Comparison of ENCODE assay signal across 11 cellular contexts in the genomic region with DNA sequence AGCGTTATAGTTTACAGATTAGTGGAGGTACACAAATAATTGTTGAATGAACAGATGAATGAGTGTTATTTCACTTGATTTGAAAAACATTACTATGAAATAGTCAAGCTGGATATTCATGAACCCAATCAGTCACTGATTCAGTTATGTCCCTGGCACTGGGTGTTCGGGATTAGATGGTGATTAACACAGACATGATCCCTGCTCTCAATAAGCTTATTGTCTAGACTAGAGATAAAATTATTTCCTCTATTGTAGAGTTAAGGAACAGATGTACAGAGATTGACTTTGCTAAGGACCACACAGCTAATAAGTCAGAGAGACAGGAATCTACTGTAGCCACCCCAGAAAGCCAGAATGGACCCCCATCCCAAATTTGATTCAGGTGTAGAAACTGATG. TPM values are rescaled to one million over a fixed set of nuclear protein-coding genes. Genes with fewer than 3 reads are reported as not detected.
DNase-seq lines count a peak whose midpoint lies in the region; ATAC-seq, FAIRE-seq and TF ChIP-seq lines count a peak whose summit lies in the region.
"Had no signal": no experiment of that assay in that cellular context is flagged by ENCODE, and none has a peak within 500 bp of the region (broad histone marks: within the 10 kb centered on the region; RNA-seq: fewer than 3 reads in every experiment).

No MANE protein-coding gene starts in this region.

- H3K36me3 Mint-ChIP-seq in H9 (ENCODE audit: insufficient read depth in 1 of 3, low read depth in 3 of 3) (no peaks in the 10 kb centered on the region), astrocyte (ENCODE audit: low read depth, unreplicated experiment) (no peaks in the 10 kb centered on the region)

- H4K91ac ChIP-seq in H9 (ENCODE audit: insufficient read length, low read depth, low read length) (no peak overlapping the region), trophoblast cell (ENCODE audit: low read depth, low read length) (no peak overlapping the region)

- H3K27ac Mint-ChIP-seq in H9 (no peak overlapping the region), astrocyte (ENCODE audit: unreplicated experiment) (no peak overlapping the region)

- H3K27me3 Mint-ChIP-seq in H9 (ENCODE audit: low read depth) = peaks cover 9% of the 10 kb centered on the region
- H3K27me3 Mint-ChIP-seq in astrocyte (ENCODE audit: low read depth, unreplicated experiment) = no peaks in the 10 kb centered on the region

- no peaks in the 10 kb centered on the region for H3K4me1 ChIP-seq in H9 (ENCODE audit: insufficient read depth, low read length)
- no peaks in the 10 kb centered on the region for H3K4me1 ChIP-seq in astrocyte (ENCODE audit: insufficient read depth, low read length)
- peaks cover 23% of the 10 kb centered on the region for H3K4me1 ChIP-seq in HepG2 (ENCODE audit: insufficient read depth, low read length)
- H3K4me1 ChIP-seq in trophoblast cell (ENCODE audit: control insufficient read depth in 1 of 2, insufficient read depth in 2 of 2, low read length in 2 of 2) = peaks cover 0 to 2% of the 10 kb centered on the region in 2 experiments
- no peaks in the 10 kb centered on the region for H3K4me1 ChIP-seq in foreskin keratinocyte

- FAIRE-seq in astrocyte (lab: Jason Lieb, UNC) (no peak), HepG2 (lab: Jason Lieb, UNC) (no peak)
- FAIRE-seq: colon, G401.6, K562 had no signal

- no peak overlapping the region for H3K27ac ChIP-seq in H9 (ENCODE audit: insufficient read length, low read depth, low read length)
- no peak overlapping the region for H3K27ac ChIP-seq in astrocyte (ENCODE audit: low read depth, low read length)
- H3K27ac ChIP-seq in HepG2 (ENCODE audit: extremely low read length, insufficient read depth, low read length) = no peak overlapping the region
- H3K27ac ChIP-seq in trophoblast cell (ENCODE audit: low read depth, low read length) = no peak overlapping the region
- no peak overlapping the region for H3K27ac ChIP-seq in foreskin keratinocyte

- H3T11ph ChIP-seq in H9 (ENCODE audit: low read length) = no peak overlapping the region

- H3K4me1 Mint-ChIP-seq in H9 = peaks cover 21% of the 10 kb centered on the region in 2 experiments
- no peaks in the 10 kb centered on the region for H3K4me1 Mint-ChIP-seq in astrocyte (ENCODE audit: low read depth, unreplicated experiment)

- H3K4me2 ChIP-seq in H9 (ENCODE audit: insufficient read depth, insufficient read length, low read length) (peak overlapping the region; percentile 65), astrocyte (ENCODE audit: low read length) (peak overlapping the region; percentile 91), HepG2 (ENCODE audit: low read depth, low read length) (peak overlapping the region; percentile 95; the same call in 1 of the 2 replicates), trophoblast cell (ENCODE audit: low read length) (no peak overlapping the region)

- no peak for TF ChIP-seq EP300 in HepG2 (IDR thresholded peaks at IDR 0.05; ENCODE audit: low read depth in 2 of 2, low read length in 2 of 2)
- TF ChIP-seq EP300 in HepG2 (CRISPR knock-in tag; IDR thresholded peaks at IDR 0.05; ENCODE audit: borderline replicate concordance) = no peak

- no peaks in the 10 kb centered on the region for H3K36me3 ChIP-seq in astrocyte (ENCODE audit: insufficient read depth, low read length)
- no peaks in the 10 kb centered on the region for H3K36me3 ChIP-seq in HepG2 (replicated peaks in 1 of 2; ENCODE audit: control insufficient read depth in 1 of 2, insufficient read depth in 2 of 2, low read length in 2 of 2)
- H3K36me3 ChIP-seq in trophoblast cell (ENCODE audit: control insufficient read depth in 1 of 2, insufficient read depth in 2 of 2, low read length in 2 of 2) = no peaks in the 10 kb centered on the region

- no CpG with 5 or more reads among the region's 2 CpGs for WGBS in H9 (ENCODE audit: extremely low coverage, insufficient read length, low lambda C conversion rate)
- WGBS in HepG2 (ENCODE audit: low lambda C conversion rate) = 47% methylated on average over 2 of the region's 2 CpGs
- no CpG with 5 or more reads among the region's 2 CpGs for WGBS in trophoblast cell (ENCODE audit: extremely low coverage, insufficient coverage, insufficient read length)

- CTCF ChIA-PET in HepG2 (lab: Yijun Ruan, JAX; ENCODE audit: low intra/inter-chr PET ratio, low total read pairs) = interaction anchor here (2.1 to 3.2 kb wide), 2 partner anchors 74 to 103 kb away, joined by 13 to 32 read pairs; no protein-coding TSS in a partner anchor

- TF ChIP-seq RAD21 in HepG2 (CRISPR knock-in tag; IDR thresholded peaks at IDR 0.05) = no peak

- POLR2A ChIA-PET in HepG2 (lab: Yijun Ruan, JAX) = no interaction called here

- H3K27me3 ChIP-seq in H9 (ENCODE audit: insufficient read depth, low read length) (no peaks in the 10 kb centered on the region), astrocyte (ENCODE audit: insufficient read depth, low read length) (no peaks in the 10 kb centered on the region), HepG2 (ENCODE audit: control insufficient read depth in 1 of 2, insufficient read depth in 2 of 2, low read length in 2 of 2) (peaks cover 0 to 6% of the 10 kb centered on the region in 2 experiments; a peak in 4 of 5 replicates), trophoblast cell (ENCODE audit: insufficient read depth, low read length) (no peaks in the 10 kb centered on the region), foreskin keratinocyte (no peaks in the 10 kb centered on the region)

- H4K12ac ChIP-seq in trophoblast cell (ENCODE audit: low read depth, low read length) = no peak overlapping the region

- TF ChIP-seq CTCF in H9 (conservative IDR thresholded peaks at IDR 0.05) (no peak), astrocyte (IDR thresholded peaks at IDR 0.05; ENCODE audit: insufficient read depth, low read depth, low read length) (no peak), HepG2 (CRISPR knock-in tag; IDR thresholded peaks at IDR 0.05) (no peak), foreskin keratinocyte (conservative IDR thresholded peaks at IDR 0.05) (no peak)

- TF ChIP-seq POLR2A in HepG2 (IDR thresholded peaks at IDR 0.05; ENCODE audit: insufficient read depth in 1 of 2, low read depth in 2 of 2, low read length in 2 of 2) = no peak

- no peak overlapping the region for H3K9ac ChIP-seq in H9 (ENCODE audit: extremely low read depth, insufficient read length, low read length)
- peak overlapping the region; percentile 86 for H3K9ac ChIP-seq in astrocyte (ENCODE audit: low read length)
- no peak overlapping the region for H3K9ac ChIP-seq in HepG2 (ENCODE audit: insufficient read depth, low read depth, low read length)
- H3K9ac ChIP-seq in trophoblast cell (ENCODE audit: low read length) = no peak overlapping the region

- H2BK12ac ChIP-seq in H9 (ENCODE audit: insufficient read length, low read depth, low read length) = no peak overlapping the region
- no peak overlapping the region for H2BK12ac ChIP-seq in trophoblast cell (ENCODE audit: low read length)

- H3K9me3 ChIP-seq in H9 (ENCODE audit: control insufficient read depth, low read depth, low read length) (no peaks in the 10 kb centered on the region), astrocyte (ENCODE audit: insufficient read depth, low read depth, low read length) (no peaks in the 10 kb centered on the region), HepG2 (ENCODE audit: low read length) (no peaks in the 10 kb centered on the region), trophoblast cell (ENCODE audit: insufficient read depth, low read depth, low read length) (no peaks in the 10 kb centered on the region)

- H2BK15ac ChIP-seq in H9 (ENCODE audit: low read depth, low read length) = no peak overlapping the region

- H3K4ac ChIP-seq in H9 (ENCODE audit: low read depth, low read length) (no peak overlapping the region), trophoblast cell (ENCODE audit: low read depth, low read length) (no peak overlapping the region)

- H3K79me2 ChIP-seq in H9 (ENCODE audit: insufficient read depth, low read length) (no peaks in the 10 kb centered on the region), astrocyte (ENCODE audit: insufficient read depth, low read length) (no peaks in the 10 kb centered on the region), HepG2 (ENCODE audit: insufficient read depth, low read length) (no peaks in the 10 kb centered on the region), trophoblast cell (ENCODE audit: control insufficient read depth, insufficient read depth, low read length, poor library complexity) (no peaks in the 10 kb centered on the region)

- peaks cover 4% of the 10 kb centered on the region for H3K23me2 ChIP-seq in H9 (ENCODE audit: insufficient read length, low read depth, low read length, poor library complexity, severe bottlenecking)

- H3K14ac ChIP-seq in H9 (ENCODE audit: insufficient read depth, low read length) = no peak overlapping the region
- no peak overlapping the region for H3K14ac ChIP-seq in trophoblast cell (ENCODE audit: low read length)

- no peaks in the 10 kb centered on the region for H3K9me3 Mint-ChIP-seq in H9
- H3K9me3 Mint-ChIP-seq in astrocyte (ENCODE audit: unreplicated experiment) = no peaks in the 10 kb centered on the region

- in situ Hi-C loops in HepG2 (cut with HindIII; ENCODE audit: extremely low pct_ligation_motif_present, low pct_unique_long_range_greater_than_20kb) = loop anchor here (10.0 kb wide), 1 partner anchor 95 kb away; a partner anchor contains a TSS

- H4K20me1 ChIP-seq in H9 (ENCODE audit: control insufficient read depth, insufficient read depth, insufficient read length) (no peaks in the 10 kb centered on the region), astrocyte (ENCODE audit: insufficient read depth, low read length) (no peaks in the 10 kb centered on the region), HepG2 (ENCODE audit: insufficient read depth, low read length) (no peaks in the 10 kb centered on the region)

- H2BK5ac ChIP-seq in H9 (ENCODE audit: insufficient read length, low read length) (no peak overlapping the region), trophoblast cell (ENCODE audit: low read depth, low read length, poor library complexity) (no peak overlapping the region)

- no peak overlapping the region for H2BK20ac ChIP-seq in H9 (ENCODE audit: low read depth, low read length, poor library complexity, severe bottlenecking)

- H2BK120ac ChIP-seq in H9 (ENCODE audit: low read depth, low read length, poor library complexity, severe bottlenecking) = no peak overlapping the region
- no peak overlapping the region for H2BK120ac ChIP-seq in trophoblast cell (ENCODE audit: insufficient read depth, low read length, poor library complexity)

- H3K79me1 ChIP-seq in H9 (ENCODE audit: insufficient read depth, low read depth, low read length, poor library complexity, severe bottlenecking) (no peaks in the 10 kb centered on the region), trophoblast cell (ENCODE audit: low read length) (peaks cover 2% of the 10 kb centered on the region)

- H2AK5ac ChIP-seq in H9 (ENCODE audit: insufficient read length, low read length) = no peak overlapping the region
- H2AK5ac ChIP-seq in trophoblast cell (ENCODE audit: low read length) = no peak overlapping the region

- H3K18ac ChIP-seq in H9 (ENCODE audit: insufficient read length, low read depth, low read length) (no peak overlapping the region), trophoblast cell (ENCODE audit: low read length) (no peak overlapping the region)

- H4K5ac ChIP-seq in H9 (ENCODE audit: insufficient read length, low read depth, low read length) = no peak overlapping the region

- H3K4me3 Mint-ChIP-seq in H9 = peak overlapping the region; percentile 75 to 88
- H3K4me3 Mint-ChIP-seq in astrocyte (ENCODE audit: unreplicated experiment) = peak overlapping the region; percentile 89

- H2AFZ ChIP-seq in H9 (ENCODE audit: low read length) (no peak overlapping the region), astrocyte (ENCODE audit: low read depth, low read length) (no peak overlapping the region), HepG2 (ENCODE audit: low read length) (no peak overlapping the region), trophoblast cell (ENCODE audit: insufficient read depth, low read length, poor library complexity) (no peak overlapping the region)

- H3K23ac ChIP-seq in H9 (ENCODE audit: insufficient read length, low read depth, low read length) = no peak overlapping the region
- no peak overlapping the region for H3K23ac ChIP-seq in trophoblast cell (ENCODE audit: low read length)

- H4K8ac ChIP-seq in H9 (replicated peaks; ENCODE audit: insufficient read length, low read depth, low read length) = no peak overlapping the region
- no peak overlapping the region for H4K8ac ChIP-seq in trophoblast cell (ENCODE audit: low read depth, low read length)

- H3K4me3 ChIP-seq in astrocyte (ENCODE audit: insufficient read depth, low read depth, low read length) (peak overlapping the region; percentile 87), HepG2 (replicated peaks in 1 of 3; ENCODE audit: insufficient read depth in 1 of 3, low read depth in 2 of 3, low read length in 3 of 3) (no peak overlapping the region), trophoblast cell (ENCODE audit: low read depth, low read length) (no peak overlapping the region)

- DNase-seq in 8988T (peak; percentile 16), H9 (no peak), astrocyte (ENCODE audit: low read depth) (no peak), HepG2 (ENCODE audit: low spot score) (no peak), trophoblast cell (no peak), NCI-H1694 (lab: John Stamatoyannopoulos, UW) (no peak), foreskin keratinocyte (no peak), NCI-H1436 (lab: John Stamatoyannopoulos, UW) (no peak)

- intact Hi-C loops in HepG2 (cut with micrococcal nuclease; ENCODE audit: unreplicated experiment) = loop anchor here (1.0 to 2.0 kb wide), 2 partner anchors 74 to 103 kb away; no protein-coding TSS in a partner anchor

- no TSS peak for BruUV-seq in HepG2 (replicated peaks; lab: Mats Ljungman, UMichigan)

- ATAC-seq in HepG2 (no peak), foreskin keratinocyte (no peak)

- H3K56ac ChIP-seq in H9 (ENCODE audit: insufficient read length, low read depth, low read length) = no peak overlapping the region

RNA-seq across cellular contexts. Expression of a gene that starts 1.0 kb away (rescaled TPM):
- 1.8 TPM in 2 replicates for total RNA-seq in H9 (2021)
- total RNA-seq in astrocyte = 3.7 TPM in 2 replicates
- total RNA-seq in HepG2 (2016; rRNA removed; fragmentation: Illumina TruSeq; extraction: Trizol) = not detected in 2 replicates
- not detected in 2 replicates for total RNA-seq in HepG2 (2016; cell fraction: cytosol; rRNA removed; fragmentation: Illumina TruSeq; extraction: Trizol; ENCODE audit: low read depth)
- total RNA-seq in HepG2 (2016; cell fraction: insoluble cytoplasmic fraction; rRNA removed; fragmentation: Illumina TruSeq; extraction: Trizol) = 0.27 and 0.30 TPM in 2 replicates
- total RNA-seq in HepG2 (2016; cell fraction: membrane; rRNA removed; fragmentation: Illumina TruSeq; extraction: Trizol) = not detected in 2 replicates
- total RNA-seq in HepG2 (2016; cell fraction: nucleus; rRNA removed; fragmentation: Illumina TruSeq; extraction: Trizol) = not detected in 2 replicates
- polyA plus RNA-seq in HepG2 (2011; rRNA removed) = 0.45 and 1.0 TPM in 2 replicates
- polyA plus RNA-seq in HepG2 (2011; cell fraction: cytosol; rRNA removed) = 0.03 and 0.06 TPM in 2 replicates
- polyA plus RNA-seq in HepG2 (2011; cell fraction: nucleus; rRNA removed) = 0.63 and 1.2 TPM in 2 replicates
- 0.16 and 0.31 TPM in 2 replicates for polyA plus RNA-seq in HepG2 (2012)
- polyA plus RNA-seq in HepG2 (2016; cell fraction: cytosol; fragmentation: Illumina TruSeq; extraction: Trizol; ENCODE audit: low read depth) = not detected in 2 replicates
- not detected in 2 replicates for polyA plus RNA-seq in HepG2 (2016; cell fraction: insoluble cytoplasmic fraction; fragmentation: Illumina TruSeq; extraction: Trizol; ENCODE audit: low read depth)
- not detected in 2 replicates for polyA plus RNA-seq in HepG2 (2016; cell fraction: membrane; fragmentation: Illumina TruSeq; extraction: Trizol; ENCODE audit: low read depth)
- 0.12 TPM in 1 of 2 replicates, not detected in the other for polyA plus RNA-seq in HepG2 (2016; cell fraction: nucleus; fragmentation: Illumina TruSeq; extraction: Trizol; ENCODE audit: insufficient read depth, low read depth)
- 0.51 TPM in 1 of 2 replicates, not detected in the other for polyA minus RNA-seq in HepG2 (2011; rRNA and poly(A)+ RNA removed; ENCODE audit: low replicate concordance)
- not detected in 2 replicates for polyA minus RNA-seq in HepG2 (2011; cell fraction: cytosol; rRNA and poly(A)+ RNA removed)
- 1.5 and 3.5 TPM in 2 replicates for polyA minus RNA-seq in HepG2 (2011; cell fraction: nucleus; rRNA and poly(A)+ RNA removed)
- polyA plus RNA-seq in trophoblast cell (2013) = 3.8 and 4.0 TPM in 2 replicates
- 2.3 and 2.4 TPM in 2 replicates for total RNA-seq in foreskin keratinocyte
- polyA plus RNA-seq in foreskin keratinocyte = 1.1 and 1.4 TPM in 2 replicates
- total RNA-seq: K562 had no signal
- polyA plus RNA-seq: K562 had no signal
